ENCODE assay signal across 7 cellular contexts in genomic region chr16:84970447-84971127, GRCh38. TPM values are rescaled to one million over a fixed set of nuclear protein-coding genes. Genes with fewer than 3 reads are reported as not detected.
DNase-seq lines count a peak whose midpoint lies in the region; ATAC-seq, FAIRE-seq and TF ChIP-seq lines count a peak whose summit lies in the region.

No MANE protein-coding gene starts in this region.

- H3K4me3 ChIP-seq in Peyer's patch, result no peak overlapping the region
- no peak overlapping the region for H3K4me3 ChIP-seq in fibroblast of mammary gland (ENCODE audit: control insufficient read depth, low read depth, low read length)

- H3K27ac ChIP-seq in Peyer's patch, result no peak overlapping the region

- H3K27me3 ChIP-seq in Peyer's patch, result no peaks in the 10 kb centered on the region

- DNase-seq in GM12892 (ENCODE audit: insufficient read length) (peak; percentile 68), HuH-7 (ENCODE audit: low spot score) (peak; percentile 90), Peyer's patch (peak; percentile 68 to 89 (median 86)), fibroblast of mammary gland (ENCODE audit: low read depth) (peak; percentile 65), nephron progenitor cell (peak; percentile 87)
- peak; percentile 77 to 84 for DNase-seq in activated T-cell treated with anti-CD3 and anti-CD28 coated beads, Interleukin-2, amount 50 U/mL, for 72 hours
- DNase-seq in stimulated activated naive CD8-positive, alpha-beta T cell treated with anti-CD3 and anti-CD28 coated beads, Interleukin-15, Interleukin-2, amounts not matched to agents 100 U/mL and 50 U/mL, for 24 hours, result peak; percentile 82

- H3K4me1 ChIP-seq in Peyer's patch, result peaks cover 0 to 4% (median 0%) of the 10 kb centered on the region in 4 donors

- no peaks in the 10 kb centered on the region for H3K27me3 Mint-ChIP-seq in activated T-cell treated with anti-CD3 and anti-CD28 coated beads, Interleukin-2, amount 50 U/mL, for 72 hours (ENCODE audit: low read depth)
- peaks cover 11% of the 10 kb centered on the region for H3K27me3 Mint-ChIP-seq in nephron progenitor cell (ENCODE audit: low read depth, poor library complexity)

- peaks cover 0 to 3% of the 10 kb centered on the region in 2 donors for H3K36me3 Mint-ChIP-seq in activated T-cell treated with anti-CD3 and anti-CD28 coated beads, Interleukin-2, amount 50 U/mL, for 72 hours (ENCODE audit: insufficient read depth in 2 of 2)
- H3K36me3 Mint-ChIP-seq in nephron progenitor cell (ENCODE audit: low read depth), result peaks cover 17% of the 10 kb centered on the region

- peaks cover 6% of the 10 kb centered on the region for H3K4me1 Mint-ChIP-seq in activated T-cell treated with anti-CD3 and anti-CD28 coated beads, Interleukin-2, amount 50 U/mL, for 72 hours (ENCODE audit: low read depth)
- peaks cover 28% of the 10 kb centered on the region for H3K4me1 Mint-ChIP-seq in nephron progenitor cell

- peak; percentile 96 to 98 for ATAC-seq in activated T-cell treated with anti-CD3 and anti-CD28 coated beads, Interleukin-2, amount 50 U/mL, for 72 hours (replicated peaks in 1 of 2)
- peak; percentile 87 for ATAC-seq in stimulated activated naive CD8-positive, alpha-beta T cell treated with anti-CD3 and anti-CD28 coated beads, Interleukin-15, Interleukin-2, amounts not matched to agents 100 U/mL and 50 U/mL, for 24 hours

- peaks cover 5% of the 10 kb centered on the region in 2 donors for H3K9me3 Mint-ChIP-seq in activated T-cell treated with anti-CD3 and anti-CD28 coated beads, Interleukin-2, amount 50 U/mL, for 72 hours
- peaks cover 3% of the 10 kb centered on the region for H3K9me3 Mint-ChIP-seq in nephron progenitor cell

- FAIRE-seq in GM12892 (lab: Jason Lieb, UNC), result peak; percentile 27

- H3K27ac Mint-ChIP-seq in activated T-cell treated with anti-CD3 and anti-CD28 coated beads, Interleukin-2, amount 50 U/mL, for 72 hours, result no peak overlapping the region
- no peak overlapping the region for H3K27ac Mint-ChIP-seq in nephron progenitor cell

- peaks cover 0 to 19% (median 0%) of the 10 kb centered on the region in 3 donors for H3K36me3 ChIP-seq in Peyer's patch

- TF ChIP-seq POLR2A in GM12892 (IDR thresholded peaks at IDR 0.05; ENCODE audit: low read depth, low read length) (no peak), Peyer's patch (IDR thresholded peaks at IDR 0.05) (no peak)

- no peak overlapping the region for H3K4me3 Mint-ChIP-seq in activated T-cell treated with anti-CD3 and anti-CD28 coated beads, Interleukin-2, amount 50 U/mL, for 72 hours
- H3K4me3 Mint-ChIP-seq in nephron progenitor cell, result no peak overlapping the region

- TF ChIP-seq CTCF in Peyer's patch (IDR thresholded peaks at IDR 0.05) (peak; percentile 85 to 94 (median 92)), fibroblast of mammary gland (conservative IDR thresholded peaks at IDR 0.05; ENCODE audit: control insufficient read depth, insufficient read depth, low read depth, low read length) (peak; percentile 78), nephron progenitor cell (IDR thresholded peaks at IDR 0.05) (peak; percentile 94)

- H3K9me3 ChIP-seq in Peyer's patch, result no peaks in the 10 kb centered on the region

RNA-seq across cellular contexts. Expression of gene ZDHHC7, which starts 40.7 kb away (rescaled TPM):
- polyA plus RNA-seq in GM12892 (2012; ENCODE audit: missing spikeins), result 18.7 TPM
- total RNA-seq in Peyer's patch, result 10 to 100 TPM; 24.8 to 89.1 (median 69.6) TPM
- total RNA-seq in activated T-cell treated with anti-CD3 and anti-CD28 coated beads, Interleukin-2, amount 50 U/mL, for 72 hours, result 10 to 100 TPM; 27.5 to 33.7 TPM

RNA-seq across cellular contexts. Expression of gene KIAA0513, which starts 57.0 kb away (rescaled TPM):
- 3.1 TPM for polyA plus RNA-seq in GM12892 (2012; ENCODE audit: missing spikeins)
- total RNA-seq in Peyer's patch, result 10 to 100 TPM; 17.7 to 52.0 (median 23.9) TPM
- 10 to 100 TPM; 10.6 to 14.5 TPM for total RNA-seq in activated T-cell treated with anti-CD3 and anti-CD28 coated beads, Interleukin-2, amount 50 U/mL, for 72 hours
